9 cellular contexts compared by ENCODE assay signal in the genomic region with DNA sequence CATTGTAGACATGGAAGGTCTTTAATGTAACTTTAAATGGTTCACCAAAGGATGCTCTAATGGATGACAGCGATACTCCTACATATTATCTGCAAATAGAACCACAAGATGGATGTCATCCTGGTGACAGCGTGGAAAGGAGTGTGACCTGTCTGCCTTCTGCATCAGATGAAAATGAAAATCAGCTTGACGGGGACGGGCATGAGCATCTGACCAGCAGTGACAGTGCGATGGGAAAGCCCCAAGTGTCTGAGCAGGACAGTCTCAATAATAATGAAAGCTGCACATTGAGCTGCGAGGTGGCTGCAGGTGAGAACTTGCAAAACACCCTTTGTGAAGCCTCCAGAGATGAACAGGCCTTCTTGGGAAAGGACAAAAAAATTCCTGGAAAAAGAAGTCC. TPM values are rescaled to one million over a fixed set of nuclear protein-coding genes. Genes with fewer than 3 reads are reported as not detected.
A peak's percentile ranks its signal among the peaks of the same experiment; 100 is the strongest.
DNase-seq lines count a peak whose midpoint lies in the region; ATAC-seq and TF ChIP-seq lines count a peak whose summit lies in the region.
"Had no signal": no experiment of that assay in that cellular context is flagged by ENCODE, and none has a peak within 500 bp of the region (broad histone marks: within the 10 kb centered on the region; RNA-seq: fewer than 3 reads in every experiment).

No MANE protein-coding gene starts in this region.

- no peak overlapping the region for H3K27ac ChIP-seq in CD4-positive, alpha-beta memory T cell (ENCODE audit: low read depth, low read length)
- no peak overlapping the region for H3K27ac ChIP-seq in right atrium auricular region
- H3K27ac ChIP-seq: heart left ventricle had no signal

- H3K27ac Mint-ChIP-seq in CD4-positive, alpha-beta memory T cell = peak overlapping the region in 6 of 7 donors; percentile 47 to 91 (median 70)
- H3K27ac Mint-ChIP-seq in HFFc6 = peak overlapping the region; percentile 78

- POLR2A ChIA-PET in CD4-positive, alpha-beta memory T cell (lab: Charles Lee; ENCODE audit: partially characterized antibody) = no interaction called here

- H3K4me3 ChIP-seq in CD4-positive, alpha-beta memory T cell (ENCODE audit: low read length in 2 of 2) = no peak overlapping the region
- no peak overlapping the region for H3K4me3 ChIP-seq in right atrium auricular region
- H3K4me3 ChIP-seq: heart left ventricle had no signal

- peaks cover 13% of the 10 kb centered on the region for H3K36me3 ChIP-seq in CD4-positive, alpha-beta memory T cell (ENCODE audit: insufficient read depth, low read length)
- H3K36me3 ChIP-seq in right atrium auricular region = peaks cover 7% of the 10 kb centered on the region

- peaks cover 40 to 51% of the 10 kb centered on the region in 2 donors for H3K36me3 Mint-ChIP-seq in CD4-positive, alpha-beta memory T cell
- H3K36me3 Mint-ChIP-seq in HFFc6 (ENCODE audit: low read depth) = peaks cover 62% of the 10 kb centered on the region

- TF ChIP-seq CTCF in HFFc6 (IDR thresholded peaks at IDR 0.05) (no peak), right atrium auricular region (IDR thresholded peaks at IDR 0.05) (no peak)

- intact Hi-C loops in CD4-positive, alpha-beta memory T cell (cut with micrococcal nuclease) = no loop called here

- DNase-seq in CD4-positive, alpha-beta memory T cell = no peak
- no peak for DNase-seq in HFFc6
- DNase-seq in A172 (ENCODE audit: low spot score) = no peak
- no peak for DNase-seq in foreskin melanocyte
- no peak for DNase-seq in right atrium auricular region (ENCODE audit: low spot score)
- no peak for DNase-seq in kidney glomerular epithelial cell (lab: John Stamatoyannopoulos, UW)
- DNase-seq: heart left ventricle had no signal

- peaks cover 38 to 67% (median 53%) of the 10 kb centered on the region in 4 donors for H3K4me1 Mint-ChIP-seq in CD4-positive, alpha-beta memory T cell
- H3K4me1 Mint-ChIP-seq in HFFc6 (ENCODE audit: low read depth) = peaks cover 86% of the 10 kb centered on the region

- CTCF ChIA-PET in CD4-positive, alpha-beta memory T cell (lab: Charles Lee; ENCODE audit: partially characterized antibody) = no interaction called here

- no peaks in the 10 kb centered on the region for H3K9me3 ChIP-seq in CD4-positive, alpha-beta memory T cell (ENCODE audit: control insufficient read depth in 1 of 2, low read length in 2 of 2)
- H3K9me3 ChIP-seq in right atrium auricular region = no peaks in the 10 kb centered on the region

- peaks cover 38% of the 10 kb centered on the region for H3K4me1 ChIP-seq in CD4-positive, alpha-beta memory T cell (ENCODE audit: insufficient read depth, low read length)
- H3K4me1 ChIP-seq in right atrium auricular region = peaks cover 0 to 19% of the 10 kb centered on the region in 2 donors

- peak overlapping the region in 2 of 8 donors; percentile 32 to 40 for H3K4me3 Mint-ChIP-seq in CD4-positive, alpha-beta memory T cell
- H3K4me3 Mint-ChIP-seq in HFFc6 = peak overlapping the region; percentile 54; the same call in 1 of the 2 replicates

- H3K27me3 Mint-ChIP-seq in CD4-positive, alpha-beta memory T cell = no peaks in the 10 kb centered on the region
- H3K27me3 Mint-ChIP-seq in HFFc6 (ENCODE audit: insufficient read depth) = peaks cover 4% of the 10 kb centered on the region; the same call in 1 of the 2 replicates

- H3K27me3 ChIP-seq in CD4-positive, alpha-beta memory T cell (ENCODE audit: insufficient read depth, low read length) = no peaks in the 10 kb centered on the region
- H3K27me3 ChIP-seq in right atrium auricular region = no peaks in the 10 kb centered on the region
- H3K27me3 ChIP-seq: heart left ventricle had no signal

- peaks cover 0 to 6% (median 1%) of the 10 kb centered on the region in 8 donors for H3K9me3 Mint-ChIP-seq in CD4-positive, alpha-beta memory T cell
- H3K9me3 Mint-ChIP-seq in HFFc6 = peaks cover 10% of the 10 kb centered on the region

- peak; percentile 96 for ATAC-seq in GM18873 (IDR thresholded peaks at IDR 0.05; ENCODE audit: low FRiP score, unreplicated experiment)
- ATAC-seq in HG03469 (IDR thresholded peaks at IDR 0.05; ENCODE audit: unreplicated experiment) = peak; percentile 78

RNA-seq across cellular contexts. Expression of a gene that starts 25.2 kb away (rescaled TPM):
- total RNA-seq in CD4-positive, alpha-beta memory T cell = 100 to 1,000 TPM in 1 of 2 experiments, 10 to 100 TPM in 1; 97.8 to 103 TPM
- 10 to 100 TPM; 36.2 to 58.3 TPM for polyA plus RNA-seq in CD4-positive, alpha-beta memory T cell
- total RNA-seq in HFFc6 (2021; fragmentation: NEBNext Ultra II Directional; extraction: Animal tissue kit (Norgen Biotek cat#: 25700)) = 10 to 100 TPM; 56.4 to 67.9 (median 59.6) TPM
- total RNA-seq in A172 (2014; rRNA removed; shearing (Covaris generic)) = 19.2 and 23.0 TPM in 2 replicates
- total RNA-seq in right atrium auricular region = 10 to 100 TPM; 15.6 to 19.0 TPM

RNA-seq across cellular contexts. Expression of a gene that starts 25.4 kb away (rescaled TPM):
- 1 to 10 TPM; 8.8 to 9.6 TPM for total RNA-seq in CD4-positive, alpha-beta memory T cell
- polyA plus RNA-seq in CD4-positive, alpha-beta memory T cell = 10 to 100 TPM; 16.4 to 29.0 TPM
- total RNA-seq in HFFc6 (2021; fragmentation: NEBNext Ultra II Directional; extraction: Animal tissue kit (Norgen Biotek cat#: 25700)) = 10 to 100 TPM; 21.2 to 25.0 (median 23.0) TPM
- total RNA-seq in A172 (2014; rRNA removed; shearing (Covaris generic)) = 37.8 and 40.1 TPM in 2 replicates
- total RNA-seq in right atrium auricular region = 10 to 100 TPM in 1 of 2 donors, 1 to 10 TPM in 1; 5.5 to 12.0 TPM
